In the genomic region with DNA sequence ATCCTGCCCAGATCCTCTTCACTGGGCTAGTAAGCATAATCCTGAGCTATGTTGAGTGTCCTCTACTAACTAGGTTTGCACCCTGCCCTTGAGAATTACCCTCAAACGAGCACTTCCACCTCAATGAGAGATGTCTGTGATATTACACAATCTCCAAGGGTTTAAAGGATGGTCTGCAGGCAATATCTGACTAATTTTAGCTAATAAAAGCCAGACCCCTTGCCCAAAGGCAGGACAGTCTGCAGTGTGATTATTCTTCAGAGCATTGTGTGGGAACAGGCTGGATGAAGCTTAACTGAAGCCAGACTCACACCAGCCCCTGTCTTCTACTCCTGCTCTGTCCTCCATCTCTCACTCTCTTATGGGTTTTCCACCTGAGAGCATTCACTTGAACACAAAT, we compare ENCODE assay signal across 14 cellular contexts.
A peak's percentile ranks its signal among the peaks of the same experiment; 100 is the strongest.
DNase-seq lines count a peak whose midpoint lies in the region; ATAC-seq and TF ChIP-seq lines count a peak whose summit lies in the region.
"Had no signal": no experiment of that assay in that cellular context is flagged by ENCODE, and none has a peak within 500 bp of the region (broad histone marks: within the 10 kb centered on the region; RNA-seq: fewer than 3 reads in every experiment).

No MANE protein-coding gene starts in this region.

- H3K9me2 ChIP-seq in SK-N-SH = no peaks in the 10 kb centered on the region

- H3K4me3 ChIP-seq in SK-N-SH (ENCODE audit: low read depth in 2 of 2, low read length in 1 of 2) (no peak overlapping the region), smooth muscle cell (no peak overlapping the region), transverse colon (no peak overlapping the region)
- H3K4me3 ChIP-seq: HAP-1 had no signal

- 0% methylated on average over 1 of the region's 1 CpG for WGBS in SK-N-SH (ENCODE audit: low lambda C conversion rate)
- 11% methylated on average over 1 of the region's 1 CpG for WGBS in smooth muscle cell (ENCODE audit: low lambda C conversion rate)
- 20 to 30% methylated on average over 1 of the region's 1 CpG for WGBS in transverse colon (ENCODE audit: low coverage in 1 of 2), 2 donors

- POLR2A ChIA-PET in SK-N-SH (lab: Yijun Ruan, JAX) = interaction anchor here (0.5 to 1.7 kb wide), 5 partner anchors 362 to 875 kb away, joined by 3 to 7 read pairs (median 4); no protein-coding TSS in a partner anchor

- H3K79me2 ChIP-seq in SK-N-SH (ENCODE audit: insufficient read depth) (no peaks in the 10 kb centered on the region), smooth muscle cell (ENCODE audit: low read depth) (peaks cover 2% of the 10 kb centered on the region)

- no peaks in the 10 kb centered on the region for H4K20me1 ChIP-seq in SK-N-SH (ENCODE audit: insufficient read depth)
- H4K20me1 ChIP-seq in smooth muscle cell (ENCODE audit: low read depth) = no peaks in the 10 kb centered on the region

- H3K4me2 ChIP-seq in SK-N-SH (no peak overlapping the region), smooth muscle cell (peak overlapping the region; percentile 66)

- peak; percentile 42 for TF ChIP-seq RAD21 in SK-N-SH (IDR thresholded peaks at IDR 0.05; ENCODE audit: low read length)

- no peak overlapping the region for H3K9ac ChIP-seq in SK-N-SH
- H3K9ac ChIP-seq in smooth muscle cell (ENCODE audit: low read depth) = no peak overlapping the region

- peak in 1 of 2 experiments; percentile 99; a peak in 2 of 4 replicates for TF ChIP-seq EP300 in SK-N-SH (IDR thresholded peaks at IDR 0.05; ENCODE audit: borderline replicate concordance in 1 of 2, low read depth in 1 of 2, low read length in 1 of 2)
- TF ChIP-seq EP300 in transverse colon (IDR thresholded peaks at IDR 0.05; ENCODE audit: low read depth) = no peak

- in situ Hi-C loops in GM13977 (cut with MboI; ENCODE audit: low pct_unique_long_range_greater_than_20kb, low sequenced_read_pairs, unreplicated experiment) = no loop called here
- in situ Hi-C loops in transverse colon (cut with MboI; ENCODE audit: low pct_ligation_motif_present in 1 of 4, low pct_unique_long_range_greater_than_20kb in 1 of 4, low sequenced_read_pairs in 3 of 4) = no loop called here

- H2AFZ ChIP-seq in SK-N-SH (ENCODE audit: low read depth) (no peak overlapping the region), smooth muscle cell (ENCODE audit: low read depth) (peak overlapping the region; percentile 95)

- H3F3A ChIP-seq in SK-N-SH (replicated peaks; ENCODE audit: insufficient read depth) = no peaks in the 10 kb centered on the region
- peaks cover 4% of the 10 kb centered on the region for H3F3A ChIP-seq in smooth muscle cell (ENCODE audit: low read depth)

- CTCF ChIA-PET in SK-N-SH (lab: Yijun Ruan, JAX) = interaction anchor here (0.7 to 1.2 kb wide), 2 partner anchors 85 to 502 kb away, joined by 3 to 5 read pairs; no protein-coding TSS in a partner anchor

- H3K9me3 ChIP-seq in SK-N-SH (0 out of 2 replicates have a peak, but pooled peaks cover 3% of the 10 kb centered on the region), smooth muscle cell (replicated peaks; ENCODE audit: low read depth) (no peaks in the 10 kb centered on the region), transverse colon (peaks cover 0 to 4% of the 10 kb centered on the region in 2 donors)
- H3K9me3 ChIP-seq: HAP-1 had no signal

- H3K36me3 ChIP-seq in SK-N-SH (replicated peaks in 1 of 2; ENCODE audit: control insufficient read depth in 1 of 2, insufficient read depth in 2 of 2, low read length in 1 of 2) = no peaks in the 10 kb centered on the region
- H3K36me3 ChIP-seq in smooth muscle cell (ENCODE audit: low read depth) = no peaks in the 10 kb centered on the region
- no peaks in the 10 kb centered on the region for H3K36me3 ChIP-seq in transverse colon
- H3K36me3 ChIP-seq: HAP-1 had no signal

- ATAC-seq in Right ventricle myocardium superior (ENCODE audit: poor library complexity) = no peak

- H3K27ac ChIP-seq in SK-N-SH (ENCODE audit: low read depth in 2 of 2, low read length in 1 of 2) (peak overlapping the region in 1 of 2 experiments; percentile 94; a peak in 2 of 4 replicates), smooth muscle cell (ENCODE audit: low read depth) (peak overlapping the region; percentile 18), transverse colon (no peak overlapping the region)

- no peaks in the 10 kb centered on the region for H3K27me3 ChIP-seq in SK-N-SH (ENCODE audit: insufficient read depth)
- no peaks in the 10 kb centered on the region for H3K27me3 ChIP-seq in smooth muscle cell (ENCODE audit: low read depth)
- H3K27me3 ChIP-seq in transverse colon = no peaks in the 10 kb centered on the region

- H3K4me1 ChIP-seq in SK-N-SH (ENCODE audit: control insufficient read depth in 1 of 2, insufficient read depth in 2 of 2, low read depth in 1 of 2, low read length in 1 of 2) (no peaks in the 10 kb centered on the region; a peak in 2 of 4 replicates), smooth muscle cell (ENCODE audit: low read depth) (peaks cover 18% of the 10 kb centered on the region), transverse colon (no peaks in the 10 kb centered on the region)
- H3K4me1 ChIP-seq: HAP-1 had no signal

- intact Hi-C loops in Right ventricle myocardium superior (cut with DNase I) = no loop called here
- intact Hi-C loops in transverse colon (cut with DNase I; ENCODE audit: low total_unique reads) = no loop called here

- DNase-seq in SK-N-SH (peak; percentile 44), left kidney (ENCODE audit: low read depth, low spot score) (peak; percentile 1), smooth muscle cell (lab: John Stamatoyannopoulos, UW; ENCODE audit: unreplicated experiment) (no peak), GM13977 (ENCODE audit: low spot score) (no peak), Right ventricle myocardium superior (no peak), transverse colon (no peak)
- DNase-seq: C1 segment of cervical spinal cord; Calu3; CD4-positive, alpha-beta memory T cell; COR-L47; DMS53; DMS79 treated with DMSO at 0.1 percent for 48 hours; GOT3 had no signal

- no peak for TF ChIP-seq POLR2A in transverse colon (IDR thresholded peaks at IDR 0.05)

- TF ChIP-seq CTCF in SK-N-SH (IDR thresholded peaks at IDR 0.05) = no peak
- TF ChIP-seq CTCF in smooth muscle cell (IDR thresholded peaks at IDR 0.05; ENCODE audit: borderline replicate concordance, insufficient read depth, poor library complexity, severe bottlenecking) = no peak
- TF ChIP-seq CTCF in GM13977 (IDR thresholded peaks at IDR 0.05; ENCODE audit: extremely low read depth, insufficient read depth, missing control alignments) = no peak
- no peak for TF ChIP-seq CTCF in transverse colon (IDR thresholded peaks at IDR 0.05)

TF ChIP-seq in SK-N-SH, 30 proteins besides CTCF, POLR2A, EP300 and RAD21:
- TF ChIP-seq CHD2 (IDR thresholded peaks at IDR 0.05; ENCODE audit: low read length, partially characterized antibody) = peak; percentile 77
- no peak for TF ChIP-seq ELF1 (IDR thresholded peaks at IDR 0.05)
- no peak for TF ChIP-seq JUND (IDR thresholded peaks at IDR 0.05)
- TF ChIP-seq, protein P1, sequence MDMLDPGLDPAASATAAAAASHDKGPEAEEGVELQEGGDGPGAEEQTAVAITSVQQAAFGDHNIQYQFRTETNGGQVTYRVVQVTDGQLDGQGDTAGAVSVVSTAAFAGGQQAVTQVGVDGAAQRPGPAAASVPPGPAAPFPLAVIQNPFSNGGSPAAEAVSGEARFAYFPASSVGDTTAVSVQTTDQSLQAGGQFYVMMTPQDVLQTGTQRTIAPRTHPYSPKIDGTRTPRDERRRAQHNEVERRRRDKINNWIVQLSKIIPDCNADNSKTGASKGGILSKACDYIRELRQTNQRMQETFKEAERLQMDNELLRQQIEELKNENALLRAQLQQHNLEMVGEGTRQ (IDR thresholded peaks at IDR 0.05; ENCODE audit: borderline replicate concordance, low read depth, low read length) = no peak
- TF ChIP-seq TCF12 (IDR thresholded peaks at IDR 0.05) = peak; percentile 64
- 0 out of 2 replicates have a peak, but pooled peaks have one; percentile 19 for TF ChIP-seq RFX5 (IDR thresholded peaks at IDR 0.05; ENCODE audit: low read length)
- TF ChIP-seq RCOR1 (IDR thresholded peaks at IDR 0.05; ENCODE audit: low read length) = peak; percentile 83; the same call in 1 of the 2 replicates
- TF ChIP-seq NFIC (IDR thresholded peaks at IDR 0.05; ENCODE audit: borderline replicate concordance) = no peak
- peak; percentile 93 for TF ChIP-seq GATA2 (CRISPR knock-in tag; IDR thresholded peaks at IDR 0.05)
- no peak for TF ChIP-seq RXRA (IDR thresholded peaks at IDR 0.05; ENCODE audit: borderline replicate concordance, low read depth)
- no peak for TF ChIP-seq MXI1 (IDR thresholded peaks at IDR 0.05; ENCODE audit: low read depth, low read length)
- peak; percentile 35; the same call in 1 of the 2 replicates for TF ChIP-seq POLR2AphosphoS5 (IDR thresholded peaks at IDR 0.05; ENCODE audit: low read depth, low read length)
- TF ChIP-seq EZH2phosphoT487 (IDR thresholded peaks at IDR 0.05; ENCODE audit: borderline replicate concordance, low read depth) = no peak
- no peak for TF ChIP-seq GABPA (IDR thresholded peaks at IDR 0.05; ENCODE audit: low read depth)
- no peak for TF ChIP-seq SIN3A (IDR thresholded peaks at IDR 0.05; ENCODE audit: borderline replicate concordance, low read depth, low read length)
- peak; percentile 98 for TF ChIP-seq FOXJ3 (CRISPR knock-in tag; IDR thresholded peaks at IDR 0.05)
- TF ChIP-seq TEAD4 (IDR thresholded peaks at IDR 0.05; ENCODE audit: borderline replicate concordance, insufficient read depth) = 0 out of 2 replicates have a peak, but pooled peaks have one; percentile 25
- TF ChIP-seq SMC3 (IDR thresholded peaks at IDR 0.05; ENCODE audit: low read depth, low read length) = no peak
- no peak for TF ChIP-seq NRF1 (IDR thresholded peaks at IDR 0.05; ENCODE audit: low read depth, low read length)
- TF ChIP-seq, protein P2, sequence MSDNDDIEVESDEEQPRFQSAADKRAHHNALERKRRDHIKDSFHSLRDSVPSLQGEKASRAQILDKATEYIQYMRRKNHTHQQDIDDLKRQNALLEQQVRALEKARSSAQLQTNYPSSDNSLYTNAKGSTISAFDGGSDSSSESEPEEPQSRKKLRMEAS (IDR thresholded peaks at IDR 0.05; ENCODE audit: low read depth) = no peak

Comparison
In these comparisons a context has a peak if more than half of its experiments do, and no peak if none do; other contexts are left out.
1. DNase-seq: peak in SK-N-SH (single experiment) and left kidney (single experiment); none in smooth muscle cell (single experiment), GM13977 (single experiment), Right ventricle myocardium superior (single experiment) and transverse colon (single experiment).